In the genomic region with DNA sequence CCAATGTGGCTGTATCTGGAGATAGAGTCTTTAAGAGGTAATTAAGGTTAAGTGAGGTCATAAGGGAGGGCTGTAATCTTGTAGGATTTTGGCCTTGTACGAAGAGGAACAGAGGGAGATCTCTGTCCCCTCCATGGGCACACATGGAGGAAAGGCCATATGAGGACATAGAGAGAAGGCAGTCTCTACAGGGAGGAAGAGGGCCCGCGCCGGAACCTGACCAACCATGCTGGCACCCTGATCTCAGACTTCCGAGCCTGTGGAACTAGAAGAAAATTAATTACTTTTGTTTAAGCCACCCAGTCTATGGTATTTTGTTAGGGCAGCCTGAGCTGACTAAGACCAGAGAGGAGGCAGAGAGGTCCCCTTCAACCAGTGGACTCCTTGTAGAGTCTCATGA, we compare ENCODE assay signal across 1 cellular context.
TF ChIP-seq lines count a peak whose summit lies in the region.

No MANE protein-coding gene starts in this region.

TF ChIP-seq in HCT116, 20 proteins besides CTCF, POLR2A, EP300 and RAD21 (continued from another document):
- TF ChIP-seq, protein P1, sequence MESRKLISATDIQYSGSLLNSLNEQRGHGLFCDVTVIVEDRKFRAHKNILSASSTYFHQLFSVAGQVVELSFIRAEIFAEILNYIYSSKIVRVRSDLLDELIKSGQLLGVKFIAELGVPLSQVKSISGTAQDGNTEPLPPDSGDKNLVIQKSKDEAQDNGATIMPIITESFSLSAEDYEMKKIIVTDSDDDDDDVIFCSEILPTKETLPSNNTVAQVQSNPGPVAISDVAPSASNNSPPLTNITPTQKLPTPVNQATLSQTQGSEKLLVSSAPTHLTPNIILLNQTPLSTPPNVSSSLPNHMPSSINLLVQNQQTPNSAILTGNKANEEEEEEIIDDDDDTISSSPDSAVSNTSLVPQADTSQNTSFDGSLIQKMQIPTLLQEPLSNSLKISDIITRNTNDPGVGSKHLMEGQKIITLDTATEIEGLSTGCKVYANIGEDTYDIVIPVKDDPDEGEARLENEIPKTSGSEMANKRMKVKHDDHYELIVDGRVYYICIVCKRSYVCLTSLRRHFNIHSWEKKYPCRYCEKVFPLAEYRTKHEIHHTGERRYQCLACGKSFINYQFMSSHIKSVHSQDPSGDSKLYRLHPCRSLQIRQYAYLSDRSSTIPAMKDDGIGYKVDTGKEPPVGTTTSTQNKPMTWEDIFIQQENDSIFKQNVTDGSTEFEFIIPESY (IDR thresholded peaks at IDR 0.05; ENCODE audit: extremely low read depth, insufficient replicate concordance, low read length), result no peak
- no peak for TF ChIP-seq TCF7L2 (IDR thresholded peaks at IDR 0.05; ENCODE audit: borderline replicate concordance, extremely low read depth, insufficient read depth, insufficient read length)
- no peak for TF ChIP-seq EZH2phosphoT487 (IDR thresholded peaks at IDR 0.05; ENCODE audit: borderline replicate concordance)
- TF ChIP-seq SRF (IDR thresholded peaks at IDR 0.05; ENCODE audit: low read depth), result no peak
- TF ChIP-seq, protein P2, sequence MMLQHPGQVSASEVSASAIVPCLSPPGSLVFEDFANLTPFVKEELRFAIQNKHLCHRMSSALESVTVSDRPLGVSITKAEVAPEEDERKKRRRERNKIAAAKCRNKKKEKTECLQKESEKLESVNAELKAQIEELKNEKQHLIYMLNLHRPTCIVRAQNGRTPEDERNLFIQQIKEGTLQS (IDR thresholded peaks at IDR 0.05), result no peak
- no peak for TF ChIP-seq JUND (IDR thresholded peaks at IDR 0.05)
- TF ChIP-seq ZFX (IDR thresholded peaks at IDR 0.05), result no peak
- TF ChIP-seq FOSL1 (IDR thresholded peaks at IDR 0.05; ENCODE audit: low read depth), result no peak
- TF ChIP-seq, protein P3, sequence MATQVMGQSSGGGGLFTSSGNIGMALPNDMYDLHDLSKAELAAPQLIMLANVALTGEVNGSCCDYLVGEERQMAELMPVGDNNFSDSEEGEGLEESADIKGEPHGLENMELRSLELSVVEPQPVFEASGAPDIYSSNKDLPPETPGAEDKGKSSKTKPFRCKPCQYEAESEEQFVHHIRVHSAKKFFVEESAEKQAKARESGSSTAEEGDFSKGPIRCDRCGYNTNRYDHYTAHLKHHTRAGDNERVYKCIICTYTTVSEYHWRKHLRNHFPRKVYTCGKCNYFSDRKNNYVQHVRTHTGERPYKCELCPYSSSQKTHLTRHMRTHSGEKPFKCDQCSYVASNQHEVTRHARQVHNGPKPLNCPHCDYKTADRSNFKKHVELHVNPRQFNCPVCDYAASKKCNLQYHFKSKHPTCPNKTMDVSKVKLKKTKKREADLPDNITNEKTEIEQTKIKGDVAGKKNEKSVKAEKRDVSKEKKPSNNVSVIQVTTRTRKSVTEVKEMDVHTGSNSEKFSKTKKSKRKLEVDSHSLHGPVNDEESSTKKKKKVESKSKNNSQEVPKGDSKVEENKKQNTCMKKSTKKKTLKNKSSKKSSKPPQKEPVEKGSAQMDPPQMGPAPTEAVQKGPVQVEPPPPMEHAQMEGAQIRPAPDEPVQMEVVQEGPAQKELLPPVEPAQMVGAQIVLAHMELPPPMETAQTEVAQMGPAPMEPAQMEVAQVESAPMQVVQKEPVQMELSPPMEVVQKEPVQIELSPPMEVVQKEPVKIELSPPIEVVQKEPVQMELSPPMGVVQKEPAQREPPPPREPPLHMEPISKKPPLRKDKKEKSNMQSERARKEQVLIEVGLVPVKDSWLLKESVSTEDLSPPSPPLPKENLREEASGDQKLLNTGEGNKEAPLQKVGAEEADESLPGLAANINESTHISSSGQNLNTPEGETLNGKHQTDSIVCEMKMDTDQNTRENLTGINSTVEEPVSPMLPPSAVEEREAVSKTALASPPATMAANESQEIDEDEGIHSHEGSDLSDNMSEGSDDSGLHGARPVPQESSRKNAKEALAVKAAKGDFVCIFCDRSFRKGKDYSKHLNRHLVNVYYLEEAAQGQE (IDR thresholded peaks at IDR 0.05; ENCODE audit: low read depth), result no peak
- TF ChIP-seq CBX3 (IDR thresholded peaks at IDR 0.05; ENCODE audit: low read depth), result no peak
- no peak for TF ChIP-seq SIN3A (IDR thresholded peaks at IDR 0.05; ENCODE audit: low read depth)
- TF ChIP-seq YY1 (IDR thresholded peaks at IDR 0.05; ENCODE audit: extremely low read depth, insufficient replicate concordance, low read depth, low read length), result no peak
- no peak for TF ChIP-seq POLR2AphosphoS5 (IDR thresholded peaks at IDR 0.05; ENCODE audit: low read depth, low read length)
